8 cellular contexts compared by ENCODE assay signal in the genomic region with DNA sequence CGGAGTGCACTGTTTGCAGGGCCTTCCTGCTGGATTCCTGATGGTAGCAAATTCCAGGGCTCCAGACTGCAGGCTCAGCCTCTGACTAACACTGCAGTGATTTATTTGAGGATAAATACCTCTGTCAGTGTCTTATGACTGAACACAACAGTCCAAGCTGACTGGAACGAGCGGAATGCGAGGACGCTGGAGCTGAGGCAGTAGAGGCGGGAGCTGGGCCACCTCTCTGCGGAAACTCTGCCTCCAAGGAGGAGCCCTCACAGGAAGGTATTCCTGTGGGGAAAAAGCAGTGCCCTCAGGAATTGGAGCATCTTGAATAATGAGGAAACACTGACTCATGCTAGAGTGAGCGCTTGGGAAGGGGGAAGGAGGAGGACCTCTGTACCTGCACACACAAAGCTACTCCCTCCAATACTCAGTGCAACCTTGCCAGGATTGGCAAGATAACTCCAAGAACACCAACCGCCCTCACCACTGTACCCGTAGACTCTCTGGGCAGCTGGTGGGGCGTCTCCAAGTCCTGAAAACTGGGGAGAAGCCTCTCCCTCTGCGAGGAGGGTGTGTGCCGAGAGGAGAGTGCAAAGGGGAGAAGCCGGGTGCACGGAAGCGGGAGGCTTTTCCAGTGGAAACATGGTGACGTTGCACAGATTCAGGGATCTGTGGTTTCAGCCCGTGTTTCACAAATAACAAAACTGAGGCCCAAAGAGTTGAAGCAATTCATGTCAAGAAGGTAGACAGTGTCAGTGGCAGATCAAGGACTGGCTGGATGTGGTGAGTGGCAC. TPM values are rescaled to one million over a fixed set of nuclear protein-coding genes. Genes with fewer than 3 reads are reported as not detected.
DNase-seq lines count a peak whose midpoint lies in the region; ATAC-seq and TF ChIP-seq lines count a peak whose summit lies in the region.

No MANE protein-coding gene starts in this region.

- DNase-seq in ELF-1 (ENCODE audit: low read depth, low spot score) (peak; percentile 98), SW480 (ENCODE audit: low spot score) (peak; percentile 14), fibroblast of villous mesenchyme (ENCODE audit: low read depth) (peak; percentile 99), osteoblast (ENCODE audit: insufficient read length, low spot score, missing footprints) (peak; percentile 93), GM10266 (ENCODE audit: extremely low spot score) (no peak), NCI-H2107 treated with DMSO at 0.1 percent for 48 hours (lab: John Stamatoyannopoulos, UW; ENCODE audit: unreplicated experiment) (no peak), superior temporal gyrus (ENCODE audit: extremely low spot score) (no peak)

- H3K4me1 ChIP-seq in osteoblast (ENCODE audit: insufficient read depth, low read length): peaks cover 60% of the 10 kb centered on the region

- H2AFZ ChIP-seq in osteoblast (ENCODE audit: low read length): no peak overlapping the region

- no peaks in the 10 kb centered on the region for H3K9me3 ChIP-seq in osteoblast (ENCODE audit: low read depth, low read length)

- H3K4me3 ChIP-seq in fibroblast of villous mesenchyme (ENCODE audit: low read depth, low read length) (peak overlapping the region; percentile 28), osteoblast (ENCODE audit: insufficient read depth, low read length) (peak overlapping the region; percentile 16)

- H3K27ac ChIP-seq in osteoblast (ENCODE audit: low read depth, low read length): peak overlapping the region; percentile 99

- H4K20me1 ChIP-seq in osteoblast (ENCODE audit: insufficient read depth, low read length): no peaks in the 10 kb centered on the region

- H3K4me2 ChIP-seq in osteoblast (ENCODE audit: insufficient read depth, low read length): peak overlapping the region; percentile 43

- TF ChIP-seq CTCF in fibroblast of villous mesenchyme (IDR thresholded peaks at IDR 0.05; ENCODE audit: insufficient read depth, low read depth, low read length): no peak
- no peak for TF ChIP-seq CTCF in osteoblast (IDR thresholded peaks at IDR 0.05; ENCODE audit: extremely low read depth, low read depth, low read length)
- TF ChIP-seq CTCF in GM10266 (IDR thresholded peaks at IDR 0.05; ENCODE audit: control insufficient read depth, insufficient read depth, low read depth, missing control alignments): no peak

- peaks cover 16% of the 10 kb centered on the region for H3K36me3 ChIP-seq in osteoblast (ENCODE audit: insufficient read depth, low read length)

- peaks cover 65% of the 10 kb centered on the region for H3K79me2 ChIP-seq in osteoblast (ENCODE audit: insufficient read depth, low read length)

- ATAC-seq in HG02870 (IDR thresholded peaks at IDR 0.05; ENCODE audit: unreplicated experiment): no peak

- no peaks in the 10 kb centered on the region for H3K27me3 ChIP-seq in osteoblast (ENCODE audit: insufficient read depth, low read length)

RNA-seq across cellular contexts. Expression of gene VGLL4, which starts 43.0 kb away (rescaled TPM):
- total RNA-seq in fibroblast of villous mesenchyme (45.7 and 65.6 TPM in 2 replicates), osteoblast (58.0 and 68.8 TPM in 2 replicates)

Comparison
In these comparisons a context has a peak if more than half of its experiments do, and no peak if none do; other contexts are left out.
1. DNase-seq: peak in ELF-1 (single experiment), SW480 (single experiment), fibroblast of villous mesenchyme (single experiment) and osteoblast (single experiment); none in GM10266 (single experiment), NCI-H2107 treated with DMSO at 0.1 percent for 48 hours (single experiment) and superior temporal gyrus (single experiment).